In the genomic region with DNA sequence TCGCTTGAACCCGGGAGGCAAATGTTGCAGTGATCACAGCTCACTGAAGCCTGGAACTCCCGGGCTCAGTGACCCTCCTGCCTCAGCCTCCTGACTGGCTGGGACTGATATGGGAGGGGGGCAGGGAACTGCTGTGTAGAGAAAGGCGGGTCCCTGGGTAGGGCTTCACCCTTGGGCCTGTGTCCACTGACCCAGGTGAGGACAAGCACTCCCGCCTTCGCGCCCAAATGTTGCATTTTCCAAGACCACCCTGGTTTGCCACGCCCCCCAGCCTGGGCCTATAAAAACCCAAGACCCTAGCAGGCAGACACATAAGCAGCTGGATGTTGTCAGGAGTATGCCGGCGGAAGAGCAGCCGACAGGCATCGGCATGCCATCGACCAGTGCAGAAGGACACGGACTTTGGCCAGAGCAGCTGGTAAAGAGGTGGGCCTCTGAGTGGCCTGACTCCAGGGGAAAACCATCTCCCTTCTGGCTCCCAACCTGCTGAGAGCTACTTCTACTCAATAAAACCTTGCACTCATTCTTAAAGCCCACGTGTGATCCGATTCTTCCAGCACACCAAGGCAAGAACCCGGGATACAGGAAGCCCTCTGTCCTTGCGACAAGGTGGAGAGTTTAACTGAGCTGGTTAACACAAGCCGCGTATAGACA, we compare ENCODE assay signal across 27 cellular contexts. TPM values are rescaled to one million over a fixed set of nuclear protein-coding genes. Genes with fewer than 3 reads are reported as not detected.
"Had no signal": no experiment of that assay in that cellular context is flagged by ENCODE, and none has a peak within 500 bp of the region (broad histone marks: within the 10 kb centered on the region; RNA-seq: fewer than 3 reads in every experiment).

No MANE protein-coding gene starts in this region.

- H3K27ac Mint-ChIP-seq: activated CD8-positive, alpha-beta T cell treated with anti-CD3 and anti-CD28 coated beads, Interleukin-2, amount 10 ng/mL, durations not matched to agents 7 days and 5 days; activated naive CD8-positive, alpha-beta T cell; activated T-cell treated with anti-CD3 and anti-CD28 coated beads, Interleukin-2, amount 50 U/mL, for 24 hours; activated T-helper 17 cell treated with anti-CD3 and anti-CD28 coated beads, Interleukin-2, amount 50 U/mL, for 72 hours; memory B cell had no signal

- H3K27ac ChIP-seq: adrenal gland, ascending aorta, brain microvascular endothelial cell, prostate gland, skin epidermis, testis, vagina, VCaP had no signal

- H3K27me3 ChIP-seq: adrenal gland, ascending aorta, brain microvascular endothelial cell, testis, vagina had no signal

- H3K36me3 ChIP-seq: prostate gland had no signal

- H3K9me3 Mint-ChIP-seq: activated T-cell treated with anti-CD3 and anti-CD28 coated beads, Interleukin-2, amount 50 U/mL, for 24 hours; activated T-helper 17 cell treated with anti-CD3 and anti-CD28 coated beads, Interleukin-2, amount 50 U/mL, for 72 hours; memory B cell; neural crest cell had no signal

- H3K4me1 ChIP-seq: adrenal gland, ascending aorta, prostate gland, testis, vagina had no signal

- H3K4me3 ChIP-seq: adrenal gland, ascending aorta, prostate gland, skin epidermis, testis, vagina had no signal

- H3K4me1 Mint-ChIP-seq: activated T-helper 17 cell treated with anti-CD3 and anti-CD28 coated beads, Interleukin-2, amount 50 U/mL, for 72 hours; memory B cell; neural crest cell had no signal

- H3K9me3 ChIP-seq: adrenal gland, ascending aorta, prostate gland, testis, vagina had no signal

- ATAC-seq: activated CD8-positive, alpha-beta T cell treated with anti-CD3 and anti-CD28 coated beads, Interleukin-2, amount 10 ng/mL, durations not matched to agents 7 days and 5 days; activated T-helper 17 cell treated with anti-CD3 and anti-CD28 coated beads, Interleukin-2, amount 50 U/mL, for 72 hours; esophagus mucosa; left ventricle myocardium superior had no signal

- H3K27me3 Mint-ChIP-seq: activated naive CD8-positive, alpha-beta T cell; activated T-cell treated with anti-CD3 and anti-CD28 coated beads, Interleukin-2, amount 50 U/mL, for 24 hours; activated T-helper 17 cell treated with anti-CD3 and anti-CD28 coated beads, Interleukin-2, amount 50 U/mL, for 72 hours; memory B cell had no signal

- H3K4me3 Mint-ChIP-seq: activated CD8-positive, alpha-beta T cell treated with anti-CD3 and anti-CD28 coated beads, Interleukin-2, amount 10 ng/mL, durations not matched to agents 7 days and 5 days; activated naive CD8-positive, alpha-beta T cell; activated T-cell treated with anti-CD3 and anti-CD28 coated beads, Interleukin-2, amount 50 U/mL, for 24 hours; activated T-helper 17 cell treated with anti-CD3 and anti-CD28 coated beads, Interleukin-2, amount 50 U/mL, for 72 hours; memory B cell; neural crest cell had no signal

- DNase-seq: activated CD4-positive, alpha-beta T cell treated with anti-CD3 and anti-CD28 coated beads, Interleukin-2, amount 50 U/mL, for 1 hour; activated CD4-positive, CD25-positive, alpha-beta regulatory T cell treated with anti-CD3 and anti-CD28 coated beads, Interleukin-2, amount 50 U/mL, for 72 hours; activated CD8-positive, alpha-beta T cell treated with anti-CD3 and anti-CD28 coated beads, Interleukin-2, amount 10 ng/mL, durations not matched to agents 7 days and 5 days; activated T-cell treated with anti-CD3 and anti-CD28 coated beads, Interleukin-2, amount 50 U/mL, for 24 hours; adrenal gland; brain microvascular endothelial cell; caudate nucleus; dermis blood vessel endothelial cell; effector memory CD4-positive, alpha-beta T cell; glutamatergic neuron; hippocampal formation; kidney glomerular epithelial cell; left ventricle myocardium superior; stimulated activated CD4-positive, alpha-beta T cell treated with anti-CD3 and anti-CD28 coated beads, Interleukin-4, amount 100 ng/mL, for 1 hour; stimulated activated naive CD4-positive, alpha-beta T cell; testis; trophoblast cell had no signal

RNA-seq across cellular contexts. Expression of a gene that starts 48.7 kb away (rescaled TPM):
- total RNA-seq: activated T-helper 17 cell treated with anti-CD3 and anti-CD28 coated beads, Interleukin-2, amount 50 U/mL, for 72 hours; dermis blood vessel endothelial cell had no signal
